ENCODE assay signal across 1 cellular context in genomic region chr2:69829243-69830044, GRCh38.
TF ChIP-seq lines count a peak whose summit lies in the region.

Gene GMCL1 (plus strand): TSS chr2:69829660. CDS start chr2:69829893, 233 bp downstream.

TF ChIP-seq in K562, 482 proteins besides CTCF, POLR2A, EP300 and RAD21 (continued from another document):
- TF ChIP-seq, protein P1, sequence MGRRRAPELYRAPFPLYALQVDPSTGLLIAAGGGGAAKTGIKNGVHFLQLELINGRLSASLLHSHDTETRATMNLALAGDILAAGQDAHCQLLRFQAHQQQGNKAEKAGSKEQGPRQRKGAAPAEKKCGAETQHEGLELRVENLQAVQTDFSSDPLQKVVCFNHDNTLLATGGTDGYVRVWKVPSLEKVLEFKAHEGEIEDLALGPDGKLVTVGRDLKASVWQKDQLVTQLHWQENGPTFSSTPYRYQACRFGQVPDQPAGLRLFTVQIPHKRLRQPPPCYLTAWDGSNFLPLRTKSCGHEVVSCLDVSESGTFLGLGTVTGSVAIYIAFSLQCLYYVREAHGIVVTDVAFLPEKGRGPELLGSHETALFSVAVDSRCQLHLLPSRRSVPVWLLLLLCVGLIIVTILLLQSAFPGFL (CRISPR knock-in tag; IDR thresholded peaks at IDR 0.05), result no peak
- TF ChIP-seq ZNF280B (CRISPR knock-in tag; IDR thresholded peaks at IDR 0.05), result no peak
- TF ChIP-seq ZNF780A (CRISPR knock-in tag; IDR thresholded peaks at IDR 0.05), result no peak
- no peak for TF ChIP-seq NCOA2 (IDR thresholded peaks at IDR 0.05; ENCODE audit: partially characterized antibody in 2 of 2)
- no peak for TF ChIP-seq HMG20A (CRISPR knock-in tag; conservative IDR thresholded peaks at IDR 0.05)
- TF ChIP-seq FOXA3 (CRISPR knock-in tag; conservative IDR thresholded peaks at IDR 0.05 in 1 of 2, IDR thresholded peaks at IDR 0.05 in 1 of 2), result peak in 1 of 2 experiments; percentile 60; a peak in 1 of 4 replicates
- peak; percentile 56 for TF ChIP-seq DACH1 (IDR thresholded peaks at IDR 0.05; ENCODE audit: partially characterized antibody)
- peak; percentile 62 for TF ChIP-seq POLR2H (tag; IDR thresholded peaks at IDR 0.05; ENCODE audit: low read depth)
- TF ChIP-seq POU5F1 (IDR thresholded peaks at IDR 0.05; ENCODE audit: borderline replicate concordance, low read depth, low read length, partially characterized antibody), result peak; percentile 37
